Comparison of ENCODE assay signal across 7 cellular contexts in the genomic region with DNA sequence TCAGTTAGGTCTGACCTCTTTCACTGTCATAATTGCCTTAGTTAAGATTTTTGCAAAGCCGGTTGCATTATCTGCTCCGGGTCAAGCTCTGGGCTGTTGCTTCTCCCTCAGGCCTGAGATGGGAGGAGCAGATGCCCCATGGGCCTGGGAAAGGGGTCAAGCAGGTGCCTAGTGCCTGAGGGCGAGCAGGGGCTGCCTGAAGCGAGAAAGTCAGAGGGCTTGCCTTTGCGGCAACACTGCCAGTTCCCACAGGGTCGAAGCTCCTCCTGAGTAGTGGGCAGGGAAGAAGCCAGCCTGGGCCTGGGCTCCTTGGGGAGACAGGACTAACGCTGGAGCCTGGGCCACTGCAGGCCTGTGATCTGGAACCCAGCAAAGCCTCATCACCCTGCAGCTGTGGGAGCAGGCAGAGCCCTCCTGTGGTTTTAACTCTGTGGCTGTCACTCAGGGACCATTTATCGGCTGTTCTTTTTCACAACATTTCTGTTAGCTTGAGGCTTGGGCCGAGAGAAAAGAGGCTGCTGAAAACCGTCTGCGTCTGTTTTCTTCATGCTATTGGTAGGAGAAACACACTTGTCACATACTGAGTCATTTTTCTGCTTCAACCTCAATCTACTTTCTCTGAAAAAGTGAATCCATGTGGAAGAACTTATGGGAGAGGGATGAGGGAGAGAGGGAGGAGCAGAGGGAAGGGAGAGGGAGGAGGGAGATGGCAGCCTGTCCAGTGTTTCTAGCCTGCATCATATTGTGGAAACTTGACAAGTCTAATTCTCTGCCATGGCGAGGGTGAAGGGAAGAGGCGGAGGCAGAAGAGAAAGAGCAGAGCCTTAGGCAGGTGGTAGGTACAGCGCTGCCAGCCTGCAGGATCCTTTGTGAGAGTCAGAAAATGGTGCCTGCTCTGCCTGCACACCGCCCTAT.
DNase-seq lines count a peak whose midpoint lies in the region; ATAC-seq and TF ChIP-seq lines count a peak whose summit lies in the region.

No MANE protein-coding gene starts in this region.

- H3K27ac Mint-ChIP-seq in activated CD8-positive, alpha-beta memory T cell treated with anti-CD3 and anti-CD28 coated beads, Interleukin-2, amount 10 ng/mL, durations not matched to agents 7 days and 5 days: peak overlapping the region; percentile 89

- no peak for TF ChIP-seq CTCF in GM20000 (IDR thresholded peaks at IDR 0.05; ENCODE audit: extremely low read depth, missing control alignments)

- peak overlapping the region; percentile 68 for H3K4me3 Mint-ChIP-seq in activated CD8-positive, alpha-beta memory T cell treated with anti-CD3 and anti-CD28 coated beads, Interleukin-2, amount 10 ng/mL, durations not matched to agents 7 days and 5 days

- H3K36me3 Mint-ChIP-seq in activated CD8-positive, alpha-beta memory T cell treated with anti-CD3 and anti-CD28 coated beads, Interleukin-2, amount 10 ng/mL, durations not matched to agents 7 days and 5 days: peaks cover 3% of the 10 kb centered on the region

- no peaks in the 10 kb centered on the region for H3K9me3 Mint-ChIP-seq in activated CD8-positive, alpha-beta memory T cell treated with anti-CD3 and anti-CD28 coated beads, Interleukin-2, amount 10 ng/mL, durations not matched to agents 7 days and 5 days (ENCODE audit: low read depth)

- CTCF ChIA-PET in activated CD8-positive, alpha-beta memory T cell treated with anti-CD3 and anti-CD28 coated beads, Interleukin-2, amount 10 ng/mL, durations not matched to agents 7 days and 5 days (lab: Charles Lee): interaction anchor here (1.0 to 1.9 kb wide), 9 partner anchors 9 to 52 kb away, joined by 3 to 10 read pairs (median 4); no protein-coding TSS in a partner anchor

- peak; percentile 24 for DNase-seq in GM20000 (ENCODE audit: low spot score)
- peak; percentile 16 to 51 for DNase-seq in Kasumi-1 (lab: John Stamatoyannopoulos, UW)
- peak; percentile 78 for DNase-seq in activated CD8-positive, alpha-beta memory T cell treated with anti-CD3 and anti-CD28 coated beads, Interleukin-2, amount 10 ng/mL, durations not matched to agents 7 days and 5 days
- DNase-seq in mucosa of gallbladder (ENCODE audit: low spot score): peak; percentile 17
- no peak for DNase-seq in epidermal melanocyte (ENCODE audit: insufficient read length, low spot score)
- DNase-seq in DMS114 treated with DMSO at 0.1 percent for 48 hours (lab: John Stamatoyannopoulos, UW; ENCODE audit: unreplicated experiment): no peak

- H3K27me3 Mint-ChIP-seq in activated CD8-positive, alpha-beta memory T cell treated with anti-CD3 and anti-CD28 coated beads, Interleukin-2, amount 10 ng/mL, durations not matched to agents 7 days and 5 days: no peaks in the 10 kb centered on the region

- ATAC-seq in activated CD8-positive, alpha-beta memory T cell treated with anti-CD3 and anti-CD28 coated beads, Interleukin-2, amount 10 ng/mL, durations not matched to agents 7 days and 5 days: peak; percentile 83
- ATAC-seq in HG02981 (IDR thresholded peaks at IDR 0.05; ENCODE audit: unreplicated experiment): no peak

- H3K4me1 Mint-ChIP-seq in activated CD8-positive, alpha-beta memory T cell treated with anti-CD3 and anti-CD28 coated beads, Interleukin-2, amount 10 ng/mL, durations not matched to agents 7 days and 5 days: peaks cover 38% of the 10 kb centered on the region

Comparison
In these comparisons a context has a peak if more than half of its experiments do, and no peak if none do; other contexts are left out.
1. DNase-seq: peak in GM20000 (single experiment), Kasumi-1 (2 of 2), activated CD8-positive, alpha-beta memory T cell treated with anti-CD3 and anti-CD28 coated beads, Interleukin-2, amount 10 ng/mL, durations not matched to agents 7 days and 5 days (single experiment) and mucosa of gallbladder (single experiment); none in epidermal melanocyte (single experiment) and DMS114 treated with DMSO at 0.1 percent for 48 hours (single experiment).